Comparison of ENCODE assay signal across 30 cellular contexts in genomic region chr6:50817638-50817950, GRCh38. TPM values are rescaled to one million over a fixed set of nuclear protein-coding genes. Genes with fewer than 3 reads are reported as not detected.
DNase-seq lines count a peak whose midpoint lies in the region; ATAC-seq, FAIRE-seq and TF ChIP-seq lines count a peak whose summit lies in the region.
"Had no signal": no experiment of that assay in that cellular context is flagged by ENCODE, and none has a peak within 500 bp of the region (broad histone marks: within the 10 kb centered on the region; RNA-seq: fewer than 3 reads in every experiment).

No MANE protein-coding gene starts in this region.

- H4K8ac ChIP-seq in H1 (ENCODE audit: extremely low read depth, insufficient read depth, low read length) = no peak overlapping the region

- TF ChIP-seq EP300 in SK-N-SH (IDR thresholded peaks at IDR 0.05; ENCODE audit: borderline replicate concordance in 1 of 2, low read depth in 1 of 2, low read length in 1 of 2) (no peak), H1 (IDR thresholded peaks at IDR 0.05; ENCODE audit: borderline replicate concordance in 1 of 2, low read depth in 2 of 2, low read length in 2 of 2) (no peak)

- TF ChIP-seq POLR2A in H1 (IDR thresholded peaks at IDR 0.05; ENCODE audit: control extremely low read depth in 1 of 2, low read depth in 2 of 2, low read length in 2 of 2) = no peak

- H3K4me3 ChIP-seq in SK-N-SH (ENCODE audit: low read depth in 2 of 2, low read length in 1 of 2) (peak overlapping the region in 1 of 2 experiments; percentile 47; a peak in 2 of 4 replicates), H1 (ENCODE audit: extremely low read depth in 1 of 4, insufficient read depth in 2 of 4, low read depth in 3 of 4, low read length in 4 of 4) (no peak overlapping the region), neural progenitor cell (no peak overlapping the region), kidney (ENCODE audit: low read length in 2 of 2) (no peak overlapping the region)
- H3K4me3 ChIP-seq: GM23248, HAP-1, MG63, SJSA1 had no signal

- H3F3A ChIP-seq in SK-N-SH (replicated peaks; ENCODE audit: insufficient read depth) (no peaks in the 10 kb centered on the region), neural progenitor cell (ENCODE audit: low read depth) (peaks cover 38% of the 10 kb centered on the region)

- no peak for ATAC-seq in SK-N-SH treated with all-trans-retinoic acid at 6 μM for 48 hours
- no peak for ATAC-seq in GM18907 (IDR thresholded peaks at IDR 0.05; ENCODE audit: unreplicated experiment)
- ATAC-seq: PC-3, Right ventricle myocardium inferior had no signal

- H3K4ac ChIP-seq in H1 (replicated peaks; ENCODE audit: insufficient read length, low read depth, low read length) = no peak overlapping the region

- FAIRE-seq in H1 (lab: Jason Lieb, UNC) (no peak), kidney (lab: Jason Lieb, UNC) (no peak)

- H3K18ac ChIP-seq in H1 (ENCODE audit: extremely low read depth, low read length) = no peak overlapping the region

- H3K4me1 Mint-ChIP-seq in neural progenitor cell = peaks cover 34% of the 10 kb centered on the region
- peaks cover 15% of the 10 kb centered on the region for H3K4me1 Mint-ChIP-seq in activated CD4-positive, alpha-beta memory T cell treated with anti-CD3 and anti-CD28 coated beads for 36 hours (ENCODE audit: low read depth)

- H3K27me3 ChIP-seq in SK-N-SH (ENCODE audit: insufficient read depth) (peaks cover 52% of the 10 kb centered on the region), H1 (replicated peaks in 1 of 4; ENCODE audit: control insufficient read depth in 3 of 4, extremely low read depth in 1 of 4, insufficient read depth in 3 of 4, low read length in 3 of 4) (peaks cover 49 to 74% (median 61%) of the 10 kb centered on the region in 4 experiments), neural progenitor cell (peaks cover 100% of the 10 kb centered on the region)

- no peak overlapping the region for H2BK12ac ChIP-seq in H1 (ENCODE audit: low read depth, low read length)

- H3K9ac ChIP-seq in SK-N-SH = no peak overlapping the region
- H3K9ac ChIP-seq in H1 (replicated peaks in 1 of 4; ENCODE audit: extremely low read depth in 1 of 4, low read depth in 3 of 4, low read length in 3 of 4) = no peak overlapping the region
- no peak overlapping the region for H3K9ac ChIP-seq in neural progenitor cell
- H3K9ac ChIP-seq in kidney (ENCODE audit: low read length in 2 of 2) = peak overlapping the region in 1 of 2 donors; percentile 12
- H3K9ac ChIP-seq: GM23248 had no signal

- no peak for DNase-seq in SK-N-SH
- DNase-seq in H1 (ENCODE audit: low read depth in 1 of 2, low spot score in 2 of 2) = no peak
- DNase-seq in neural progenitor cell (ENCODE audit: low spot score) = no peak
- no peak for DNase-seq in kidney
- DNase-seq in activated effector memory CD4-positive, alpha-beta T cell treated with anti-CD3 and anti-CD28 coated beads, Interleukin-2, amount 50 U/mL, for 16 hours = no peak
- no peak for DNase-seq in activated CD4-positive, alpha-beta memory T cell treated with anti-CD3 and anti-CD28 coated beads for 36 hours
- DNase-seq: 8988T; ACHN; DMS153; DND-41; GM23248; HFFc6; IMR-90; KG1; MG63; NCI-H1105 treated with DMSO at 0.1 percent for 48 hours; NCI-H146; NCI-H2029; NCI-H446; NCI-H524 treated with DMSO at 0.1 percent for 48 hours; NCI-H774; NK-92 treated with Interleukin-12 subunit alpha and Interleukin-12 subunit beta, amount 100 ng/mL, for 24 hours; PC-3 had no signal

- peaks cover 5% of the 10 kb centered on the region; the same call in 1 of the 2 replicates for H3K23me2 ChIP-seq in H1 (ENCODE audit: low read depth, low read length)

- H4K91ac ChIP-seq in H1 (replicated peaks; ENCODE audit: insufficient read length, low read length) = no peak overlapping the region

- H2AK5ac ChIP-seq in H1 (ENCODE audit: low read depth, low read length) = no peak overlapping the region

- H3K79me2 ChIP-seq in SK-N-SH (ENCODE audit: insufficient read depth) (no peaks in the 10 kb centered on the region), H1 (ENCODE audit: control insufficient read depth in 1 of 2, insufficient read depth in 2 of 2, low read length in 2 of 2) (no peaks in the 10 kb centered on the region), neural progenitor cell (ENCODE audit: low read depth) (no peaks in the 10 kb centered on the region)

- H3K79me1 ChIP-seq in H1 (ENCODE audit: low read depth, low read length) = no peaks in the 10 kb centered on the region

- no peaks in the 10 kb centered on the region for H3K9me2 ChIP-seq in SK-N-SH

- TF ChIP-seq CTCF in SK-N-SH (IDR thresholded peaks at IDR 0.05) (no peak), H1 (IDR thresholded peaks at IDR 0.05; ENCODE audit: control extremely low read depth in 1 of 3, insufficient read depth in 1 of 3, low read depth in 1 of 3, low read length in 3 of 3) (no peak), neural progenitor cell (IDR thresholded peaks at IDR 0.05) (no peak), kidney (IDR thresholded peaks at IDR 0.05; ENCODE audit: borderline replicate concordance, extremely low read depth, insufficient read depth) (no peak)

- H3K36me3 Mint-ChIP-seq in neural progenitor cell = no peaks in the 10 kb centered on the region
- no peaks in the 10 kb centered on the region for H3K36me3 Mint-ChIP-seq in activated CD4-positive, alpha-beta memory T cell treated with anti-CD3 and anti-CD28 coated beads for 36 hours

- no peaks in the 10 kb centered on the region; the same call in 1 of the 2 replicates for H4K20me1 ChIP-seq in SK-N-SH (ENCODE audit: insufficient read depth)
- H4K20me1 ChIP-seq in H1 (replicated peaks in 1 of 2; ENCODE audit: control insufficient read depth in 1 of 2, insufficient read depth in 2 of 2, low read length in 2 of 2) = peaks cover 2% of the 10 kb centered on the region in 2 experiments
- H4K20me1 ChIP-seq in neural progenitor cell (ENCODE audit: low read depth) = peaks cover 31% of the 10 kb centered on the region

- H2BK20ac ChIP-seq in H1 (ENCODE audit: low read length) = no peak overlapping the region

- H3K36me3 ChIP-seq in SK-N-SH (replicated peaks in 1 of 2; ENCODE audit: control insufficient read depth in 1 of 2, insufficient read depth in 2 of 2, low read length in 1 of 2) = peaks cover 0 to 2% of the 10 kb centered on the region in 2 experiments
- H3K36me3 ChIP-seq in H1 (ENCODE audit: control insufficient read depth in 2 of 4, insufficient read depth in 4 of 4, low read length in 3 of 4) = peaks cover 0 to 3% (median 0%) of the 10 kb centered on the region in 4 experiments; a peak in 1 of 8 replicates
- no peaks in the 10 kb centered on the region for H3K36me3 ChIP-seq in neural progenitor cell
- H3K36me3 ChIP-seq in kidney (ENCODE audit: control insufficient read depth in 1 of 2, insufficient read depth in 2 of 2, low read length in 2 of 2) = no peaks in the 10 kb centered on the region
- H3K36me3 ChIP-seq: HAP-1, MG63, SJSA1 had no signal

- H3K56ac ChIP-seq in H1 (replicated peaks; ENCODE audit: insufficient read length, low read depth, low read length) = no peak overlapping the region

- H3K4me3 Mint-ChIP-seq in neural progenitor cell = peak overlapping the region; percentile 59
- no peak overlapping the region for H3K4me3 Mint-ChIP-seq in activated CD4-positive, alpha-beta memory T cell treated with anti-CD3 and anti-CD28 coated beads for 36 hours
- H3K4me3 Mint-ChIP-seq: HFFc6 had no signal

- WGBS in SK-N-SH (ENCODE audit: low lambda C conversion rate) = 14% methylated on average over 3 of the region's 3 CpGs
- 21% methylated on average over 3 of the region's 3 CpGs; no CpG with 5 or more reads in 1 of the 2 experiments for WGBS in H1 (ENCODE audit: extremely low coverage in 1 of 2, insufficient coverage in 1 of 2, insufficient read length in 1 of 2, insufficient replicate concordance in 2 of 2, low coverage in 1 of 2, low lambda C conversion rate in 2 of 2, missing lambda C conversion rate in 1 of 2), 2 experiments

- no peak overlapping the region for H3K23ac ChIP-seq in H1 (ENCODE audit: insufficient read length)

- intact Hi-C loops in kidney (cut with DNase I) = loop anchor here (10.0 kb wide), 1 partner anchor 1227 kb away; no protein-coding TSS in a partner anchor
- intact Hi-C loops in activated CD4-positive, alpha-beta memory T cell treated with anti-CD3 and anti-CD28 coated beads for 36 hours (cut with micrococcal nuclease) = loop anchor here (2.0 to 5.0 kb wide), 2 partner anchors 535 to 1141 kb away; no protein-coding TSS in a partner anchor

- POLR2A ChIA-PET in SK-N-SH (lab: Yijun Ruan, JAX) (interaction anchor here (0.7 to 3.6 kb wide), 9 partner anchors 12 to 1193 kb away, joined by 3 to 21 read pairs (median 5); no protein-coding TSS in a partner anchor), H1 (lab: Charles Lee; ENCODE audit: partially characterized antibody) (interaction anchor here (0.6 kb wide), 1 partner anchor 936 kb away, joined by 3 read pairs; no protein-coding TSS in a partner anchor)
- POLR2A ChIA-PET in activated CD4-positive, alpha-beta memory T cell treated with anti-CD3 and anti-CD28 coated beads for 36 hours (lab: Charles Lee) = no interaction called here

- H2BK15ac ChIP-seq in H1 (ENCODE audit: low read length) = no peak overlapping the region

- H3K4me2 ChIP-seq in SK-N-SH = no peak overlapping the region
- peak overlapping the region in 1 of 2 experiments; percentile 28; a peak in 2 of 4 replicates for H3K4me2 ChIP-seq in H1 (ENCODE audit: insufficient read depth in 1 of 2, low read depth in 2 of 2, low read length in 2 of 2)
- H3K4me2 ChIP-seq in neural progenitor cell = peak overlapping the region; percentile 23

- no peaks in the 10 kb centered on the region for H3K9me3 Mint-ChIP-seq in neural progenitor cell
- H3K9me3 Mint-ChIP-seq in activated CD4-positive, alpha-beta memory T cell treated with anti-CD3 and anti-CD28 coated beads for 36 hours = no peaks in the 10 kb centered on the region
- H3K9me3 Mint-ChIP-seq: HFFc6 had no signal

- CTCF ChIA-PET in SK-N-SH (lab: Yijun Ruan, JAX) = interaction anchor here (0.7 to 2.6 kb wide), 9 partner anchors 28 to 1232 kb away, joined by 3 to 22 read pairs (median 4); no protein-coding TSS in a partner anchor
- CTCF ChIA-PET in H1 (lab: Charles Lee; ENCODE audit: partially characterized antibody) = interaction anchor here (0.9 to 2.9 kb wide), 10 partner anchors 8 to 936 kb away, joined by 3 to 11 read pairs (median 3); no protein-coding TSS in a partner anchor
- CTCF ChIA-PET in activated CD4-positive, alpha-beta memory T cell treated with anti-CD3 and anti-CD28 coated beads for 36 hours (lab: Charles Lee) = interaction anchor here (1.3 kb wide), 1 partner anchor 12 kb away, joined by 3 read pairs; no protein-coding TSS in a partner anchor

- TF ChIP-seq RAD21 in SK-N-SH (IDR thresholded peaks at IDR 0.05; ENCODE audit: low read length) (no peak), H1 (IDR thresholded peaks at IDR 0.05 in 1 of 2, conservative IDR thresholded peaks at IDR 0.05 in 1 of 2; ENCODE audit: low read depth in 2 of 2, low read length in 2 of 2) (no peak)

- peaks cover 0 to 3% of the 10 kb centered on the region in 2 experiments; a peak in 1 of 4 replicates for H3K4me1 ChIP-seq in SK-N-SH (ENCODE audit: control insufficient read depth in 1 of 2, insufficient read depth in 2 of 2, low read depth in 1 of 2, low read length in 1 of 2)
- peaks cover 0 to 16% (median 10%) of the 10 kb centered on the region in 4 experiments; a peak in 6 of 7 replicates for H3K4me1 ChIP-seq in H1 (replicated peaks in 1 of 4; ENCODE audit: control insufficient read depth in 3 of 4, insufficient read depth in 4 of 4, low read length in 3 of 4)
- peaks cover 33% of the 10 kb centered on the region for H3K4me1 ChIP-seq in neural progenitor cell
- H3K4me1 ChIP-seq in kidney (ENCODE audit: control insufficient read depth in 1 of 2, insufficient read depth in 1 of 2, low read depth in 1 of 2, low read length in 2 of 2) = peaks cover 0 to 3% of the 10 kb centered on the region in 2 donors
- H3K4me1 ChIP-seq: HAP-1 had no signal

- H3K27ac ChIP-seq in SK-N-SH (ENCODE audit: low read depth in 2 of 2, low read length in 1 of 2) (peak overlapping the region in 1 of 2 experiments; percentile 99; a peak in 2 of 4 replicates), H1 (ENCODE audit: low read depth, low read length) (no peak overlapping the region), neural progenitor cell (no peak overlapping the region), kidney (ENCODE audit: low read depth in 2 of 2, low read length in 2 of 2) (no peak overlapping the region)
- H3K27ac ChIP-seq: GM23248, SJSA1 had no signal

- H3K27ac Mint-ChIP-seq in neural progenitor cell = no peak overlapping the region
- H3K27ac Mint-ChIP-seq in activated CD4-positive, alpha-beta memory T cell treated with anti-CD3 and anti-CD28 coated beads for 36 hours = no peak overlapping the region
- H3K27ac Mint-ChIP-seq: HFFc6 had no signal

- H4K5ac ChIP-seq in H1 (ENCODE audit: insufficient read length, low read depth, low read length) = no peak overlapping the region

- H2AFZ ChIP-seq in SK-N-SH (ENCODE audit: low read depth) (0 out of 2 replicates have a peak overlapping the region, but pooled peaks have one; percentile 13), H1 (ENCODE audit: low read length) (no peak overlapping the region), neural progenitor cell (replicated peaks) (no peak overlapping the region)
- H2AFZ ChIP-seq: GM23248 had no signal

- H3K9me3 ChIP-seq in SK-N-SH (no peaks in the 10 kb centered on the region), H1 (ENCODE audit: insufficient read depth in 2 of 2, low read depth in 1 of 2, low read length in 1 of 2) (no peaks in the 10 kb centered on the region), neural progenitor cell (ENCODE audit: low read depth) (no peaks in the 10 kb centered on the region), kidney (ENCODE audit: control insufficient read depth in 1 of 2, low read length in 2 of 2) (no peaks in the 10 kb centered on the region)
- H3K9me3 ChIP-seq: HAP-1, MG63, SJSA1 had no signal

- H2BK120ac ChIP-seq in H1 (replicated peaks; ENCODE audit: low read depth, low read length) = no peak overlapping the region

- H3K27me3 Mint-ChIP-seq in neural progenitor cell (ENCODE audit: insufficient read depth, low read depth) = peaks cover 67% of the 10 kb centered on the region
- peaks cover 67% of the 10 kb centered on the region for H3K27me3 Mint-ChIP-seq in activated CD4-positive, alpha-beta memory T cell treated with anti-CD3 and anti-CD28 coated beads for 36 hours

- H3K14ac ChIP-seq in H1 (ENCODE audit: insufficient read length) = no peak overlapping the region

- no peak overlapping the region for H2BK5ac ChIP-seq in H1 (ENCODE audit: low read depth, low read length)

RNA-seq across cellular contexts. Expression of gene TFAP2B, which starts 1.1 kb away (rescaled TPM):
- polyA plus RNA-seq in SK-N-SH (2012; rRNA removed) (1.1 and 2.9 TPM in 2 replicates), H1 (2011; rRNA removed) (0.05 TPM in 1 of 2 replicates, not detected in the other), kidney (ENCODE audit: insufficient read depth, low read depth, low replicate concordance) (11.6 TPM)
- polyA plus RNA-seq in SK-N-SH (2012; cell fraction: cytosol; rRNA removed) = 2.4 and 4.5 TPM in 2 replicates
- 3.5 and 6.8 TPM in 2 replicates for polyA plus RNA-seq in SK-N-SH (2012; cell fraction: nucleus; rRNA removed)
- not detected in 2 replicates for total RNA-seq in H1 (2021; fragmentation: NEBNext Ultra II Directional; extraction: Animal tissue kit (Norgen Biotek cat#: 25700))
- polyA plus RNA-seq in H1 (2011; cell fraction: cytosol; rRNA removed) = 0.01 TPM
- polyA plus RNA-seq in H1 (2011; cell fraction: nucleus; rRNA removed) = 0.01 TPM
- polyA plus RNA-seq in H1 (2012, experiment 1 of 2) = 0.05 to 0.17 TPM (median 0.16 TPM) in 3 of 4 replicates, not detected in the other
- polyA plus RNA-seq in H1 (2012, experiment 2 of 2) = 0.03 TPM
- not detected for polyA plus RNA-seq in H1 (2013, experiment 1 of 2)
- not detected for polyA plus RNA-seq in H1 (2013, experiment 2 of 2)
- polyA minus RNA-seq in H1 (2011; rRNA and poly(A)+ RNA removed) = 0.09 TPM in 1 of 2 replicates, not detected in the other
- polyA minus RNA-seq in H1 (2011; cell fraction: cytosol; rRNA and poly(A)+ RNA removed) = not detected
- polyA minus RNA-seq in H1 (2011; cell fraction: nucleus; rRNA and poly(A)+ RNA removed) = not detected
- total RNA-seq in neural progenitor cell (ENCODE audit: low replicate concordance) (0.15 TPM in 1 of 2 replicates, not detected in the other), kidney (25.3 TPM)
- total RNA-seq in activated CD4-positive, alpha-beta memory T cell treated with anti-CD3 and anti-CD28 coated beads for 36 hours = not detected
- total RNA-seq: GM23248, HFFc6, IMR-90, PC-3, RPMI7951, SJSA1 had no signal
- polyA plus RNA-seq: BJ, GM23248, IMR-90 had no signal

Comparison
In these comparisons a context has a peak if more than half of its experiments do, and no peak if none do; other contexts are left out.
1. RNA of gene TFAP2B, which starts 1.1 kb away (total RNA-seq): 25.3 TPM in kidney (single experiment); not detected in H1, 0.15 TPM in neural progenitor cell and not detected in activated CD4-positive, alpha-beta memory T cell treated with anti-CD3 and anti-CD28 coated beads for 36 hours; every median in the first group is over 10 times any median in the second.